In the genomic region with DNA sequence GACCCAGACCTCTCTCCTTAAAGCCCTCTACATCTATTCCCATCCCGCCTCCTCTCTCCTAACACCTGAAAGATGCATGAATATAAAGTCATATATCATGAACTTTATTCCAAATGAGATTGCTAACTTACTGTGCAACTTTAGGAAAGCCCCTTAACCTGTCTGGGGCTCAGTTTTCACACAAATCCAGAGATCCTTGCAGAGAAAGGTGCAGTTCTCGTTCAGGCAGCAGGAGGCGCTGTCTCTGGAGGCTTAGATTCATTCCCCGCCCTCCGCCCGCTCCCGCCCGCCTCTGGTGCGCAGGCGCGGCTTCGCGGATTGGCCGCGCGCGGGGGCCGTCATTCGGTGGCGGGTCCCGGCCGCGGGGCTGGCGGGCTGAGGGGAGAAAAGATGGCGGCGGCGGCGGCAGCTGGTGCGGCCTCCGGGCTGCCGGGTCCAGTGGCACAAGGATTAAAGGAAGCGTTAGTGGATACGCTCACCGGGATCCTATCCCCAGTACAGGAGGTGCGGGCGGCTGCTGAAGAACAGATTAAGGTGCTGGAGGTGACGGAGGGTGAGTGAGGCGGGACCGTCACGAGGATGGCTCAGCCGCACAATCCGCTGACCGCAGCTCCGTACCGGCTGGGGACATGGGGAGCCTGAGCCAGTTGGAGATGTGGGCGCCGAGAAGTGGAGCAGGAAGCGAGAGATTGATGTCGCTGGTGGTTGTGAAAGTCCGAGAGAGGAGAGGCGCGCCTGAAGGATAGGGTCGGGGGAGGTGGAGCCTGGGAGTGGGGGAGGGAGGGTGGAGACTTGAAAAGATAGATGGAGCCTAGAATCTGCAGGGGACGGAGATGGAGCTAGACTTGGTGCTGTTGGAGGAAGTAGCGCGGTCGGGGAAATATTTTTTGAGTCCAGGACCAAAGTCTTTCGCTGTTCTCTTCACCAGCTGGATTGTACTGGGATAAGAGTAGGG, we compare ENCODE assay signal across 1 cellular context.
TF ChIP-seq lines count a peak whose summit lies in the region.

TSS of gene IPO9 (plus strand) at position 338 of the 955 bp plus-strand sequence. CDS start at position 391, 53 bp downstream.

TF ChIP-seq in WTC11, 78 proteins besides CTCF, POLR2A, EP300 and RAD21 (continued from another document):
- TF ChIP-seq PREB (CRISPR knock-in tag; IDR thresholded peaks at IDR 0.05; ENCODE audit: borderline replicate concordance), result no peak
